ENCODE assay signal across 8 cellular contexts in the genomic region with DNA sequence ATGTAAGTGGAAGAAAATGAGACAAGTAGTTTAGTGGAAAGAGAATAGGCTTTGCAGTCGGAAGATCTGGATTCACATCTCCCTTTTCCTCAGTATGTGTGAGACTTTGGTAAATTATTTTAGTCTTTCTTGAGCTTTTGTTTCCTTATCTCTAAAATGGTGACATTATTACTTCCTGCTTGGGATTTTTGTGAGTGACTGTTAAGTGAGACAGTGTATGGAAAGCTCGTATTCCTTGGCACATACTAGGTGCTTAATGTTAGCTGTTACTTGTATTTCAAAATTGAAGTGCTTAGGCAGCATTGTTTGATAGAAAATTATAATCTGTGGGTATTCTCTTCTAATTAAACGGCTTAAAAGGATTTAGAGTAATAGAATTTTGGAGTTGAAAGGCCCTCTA. TPM values are rescaled to one million over a fixed set of nuclear protein-coding genes. Genes with fewer than 3 reads are reported as not detected.
DNase-seq lines count a peak whose midpoint lies in the region; TF ChIP-seq lines count a peak whose summit lies in the region.

No MANE protein-coding gene starts in this region.

- H3K27ac ChIP-seq in HUES6 (ENCODE audit: low read depth, low read length) (no peak overlapping the region), breast epithelium (no peak overlapping the region), muscle layer of duodenum (ENCODE audit: low read length) (peak overlapping the region; percentile 97)

- no peak for TF ChIP-seq CTCF in AG10803 (conservative IDR thresholded peaks at IDR 0.05; ENCODE audit: low read length)
- TF ChIP-seq CTCF in breast epithelium (IDR thresholded peaks at IDR 0.05), result no peak

- H3K27me3 ChIP-seq in HUES6 (ENCODE audit: control insufficient read depth, insufficient read depth, low read length) (no peaks in the 10 kb centered on the region), breast epithelium (no peaks in the 10 kb centered on the region), muscle layer of duodenum (ENCODE audit: low read depth, low read length) (no peaks in the 10 kb centered on the region)

- TF ChIP-seq POLR2A in breast epithelium (IDR thresholded peaks at IDR 0.05), result no peak

- no peak for DNase-seq in AG10803 (ENCODE audit: low read depth)
- no peak for DNase-seq in breast epithelium (ENCODE audit: low spot score in 2 of 2)
- DNase-seq in G401 (ENCODE audit: low spot score), result no peak
- DNase-seq in NCI-H1930 (lab: John Stamatoyannopoulos, UW), result no peak
- DNase-seq in activated CD8-positive, alpha-beta memory T cell treated with anti-CD3 and anti-CD28 coated beads, Interleukin-2, amount 50 U/mL, for 48 hours, result no peak
- no peak for DNase-seq in NCI-H526 treated with DMSO at 0.1 percent for 48 hours (lab: John Stamatoyannopoulos, UW)

- H3K4me3 ChIP-seq in AG10803 (ENCODE audit: low read length), result peak overlapping the region; percentile 96
- H3K4me3 ChIP-seq in HUES6 (ENCODE audit: low read depth, low read length), result peak overlapping the region; percentile 96
- H3K4me3 ChIP-seq in breast epithelium, result peak overlapping the region; percentile 88 to 93 (median 91)
- peak overlapping the region; percentile 87 to 96 for H3K4me3 ChIP-seq in muscle layer of duodenum (ENCODE audit: low read depth in 1 of 2, low read length in 2 of 2)

- peaks cover 13% of the 10 kb centered on the region for H3K36me3 ChIP-seq in HUES6 (ENCODE audit: control insufficient read depth, insufficient read depth, low read length)
- no peaks in the 10 kb centered on the region for H3K36me3 ChIP-seq in breast epithelium
- H3K36me3 ChIP-seq in muscle layer of duodenum (ENCODE audit: control insufficient read depth in 1 of 2, insufficient read depth in 2 of 2, low read length in 2 of 2), result peaks cover 0 to 3% of the 10 kb centered on the region in 2 donors

- H3K9me3 ChIP-seq in HUES6 (ENCODE audit: control insufficient read depth, insufficient read depth, low read depth, low read length) (no peaks in the 10 kb centered on the region), breast epithelium (no peaks in the 10 kb centered on the region), muscle layer of duodenum (ENCODE audit: control insufficient read depth in 1 of 2, low read length in 2 of 2) (no peaks in the 10 kb centered on the region)

- H3K9ac ChIP-seq in HUES6 (ENCODE audit: low read length), result no peak overlapping the region

- in situ Hi-C loops in G401 (cut with HindIII; ENCODE audit: low sequenced_read_pairs), result no loop called here

- intact Hi-C loops in breast epithelium (cut with DNase I; ENCODE audit: low total_unique reads), result no loop called here

- H3K4me1 ChIP-seq in HUES6 (ENCODE audit: control insufficient read depth, insufficient read depth, low read length) (peaks cover 10% of the 10 kb centered on the region), breast epithelium (peaks cover 0 to 6% of the 10 kb centered on the region in 2 donors), muscle layer of duodenum (ENCODE audit: control insufficient read depth in 1 of 2, insufficient read depth in 2 of 2, low read length in 2 of 2) (peaks cover 18 to 47% of the 10 kb centered on the region in 2 donors)

RNA-seq across cellular contexts. Expression of a gene that starts 2.0 kb away (rescaled TPM):
- total RNA-seq in breast epithelium, result 100 to 1,000 TPM; 203 to 290 (median 266) TPM
- total RNA-seq in G401 (2014; rRNA removed; shearing (Covaris generic)), result 94.2 and 106 TPM in 2 replicates
